Comparison of ENCODE assay signal across 21 cellular contexts in the genomic region with DNA sequence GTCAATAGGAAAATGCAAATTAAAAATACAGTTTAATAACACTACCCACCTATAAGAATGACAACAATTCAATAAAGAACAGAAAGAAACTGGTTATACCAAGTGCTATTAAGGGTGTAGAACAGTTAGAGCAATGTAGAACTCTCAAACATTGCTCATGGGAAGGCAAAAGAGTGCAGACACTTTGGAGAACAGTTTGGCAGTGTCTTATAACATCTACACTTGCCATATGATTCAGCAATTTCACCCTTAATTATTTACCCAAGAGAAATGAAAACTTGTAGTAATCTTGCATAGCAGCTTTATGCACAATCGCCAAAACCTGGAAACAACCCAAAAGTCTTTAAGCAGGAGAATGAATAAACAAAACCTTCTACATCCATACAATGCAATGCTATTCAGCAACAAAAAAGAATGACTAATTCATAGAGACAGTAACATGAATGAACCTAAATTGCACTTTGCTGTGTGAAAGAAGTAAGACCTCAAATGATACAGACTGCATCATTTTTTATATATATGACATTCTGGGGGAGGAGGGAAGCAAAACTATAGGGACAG.
DNase-seq lines count a peak whose midpoint lies in the region; ATAC-seq and TF ChIP-seq lines count a peak whose summit lies in the region.
"Had no signal": no experiment of that assay in that cellular context is flagged by ENCODE, and none has a peak within 500 bp of the region (broad histone marks: within the 10 kb centered on the region; RNA-seq: fewer than 3 reads in every experiment).

No MANE protein-coding gene starts in this region.

- H3K27me3 ChIP-seq in colonic mucosa, result no peaks in the 10 kb centered on the region
- H3K27me3 ChIP-seq: spleen had no signal

- no peak overlapping the region for H3K4me3 ChIP-seq in colonic mucosa
- H3K4me3 ChIP-seq: lung, pancreas, spleen had no signal

- peak; percentile 61 for DNase-seq in EL
- DNase-seq in RPMI7951 (ENCODE audit: low read depth), result peak; percentile 42
- peak; percentile 80 for DNase-seq in epithelial cell of prostate (ENCODE audit: low read depth, low spot score)
- peak; percentile 78 for DNase-seq in renal cortical epithelial cell (ENCODE audit: low read depth)
- DNase-seq in colonic mucosa, result no peak
- no peak for DNase-seq in NK-92 treated with Interleukin-12 subunit alpha and Interleukin-12 subunit beta, amount 100 ng/mL, for 24 hours (lab: John Stamatoyannopoulos, UW)
- DNase-seq in NAMALWA (ENCODE audit: low spot score), result no peak
- DNase-seq: activated CD4-positive, alpha-beta memory T cell treated with anti-CD3 and anti-CD28 coated beads, Interleukin-2, amount 10 ng/mL, durations not matched to agents 7 days and 5 days; activated T-cell treated with anti-CD3 and anti-CD28 coated beads, Interleukin-2, amount 50 U/mL, for 48 hours; DMS 273 treated with DMSO at 0.1 percent for 48 hours; naive B cell; NCI-H1417 treated with DMSO at 0.1 percent for 48 hours; NCI-H345; pancreas; spleen; T-helper 17 cell had no signal

- no peak overlapping the region for H3K9ac ChIP-seq in colonic mucosa (ENCODE audit: low read depth in 2 of 2, low read length in 2 of 2)

- intact Hi-C loops in colonic mucosa (cut with DNase I), result no loop called here

- no peak overlapping the region for H3K27ac ChIP-seq in epithelial cell of prostate
- no peak overlapping the region for H3K27ac ChIP-seq in colonic mucosa
- H3K27ac ChIP-seq: pancreas, spleen had no signal

- no peaks in the 10 kb centered on the region for H3K36me3 ChIP-seq in colonic mucosa
- H3K36me3 ChIP-seq: pancreas, spleen had no signal

- H3K9me3 ChIP-seq in colonic mucosa, result no peaks in the 10 kb centered on the region
- H3K9me3 ChIP-seq: pancreas, spleen had no signal

- no peak for TF ChIP-seq CTCF in colonic mucosa (IDR thresholded peaks at IDR 0.05)

- no peaks in the 10 kb centered on the region for H3K4me1 ChIP-seq in colonic mucosa
- H3K4me1 ChIP-seq: pancreas, spleen had no signal

- ATAC-seq in GM19467 (IDR thresholded peaks at IDR 0.05; ENCODE audit: unreplicated experiment), result no peak
- ATAC-seq: HCT116; pancreas; stimulated activated effector memory CD8-positive, alpha-beta T cell treated with anti-CD3 and anti-CD28 coated beads, Interleukin-12 subunit alpha, Interleukin-12 subunit beta, amount 100 ng/mL, for 72 hours; T-helper 17 cell; WTC11 had no signal

Comparison
In these comparisons a context has a peak if more than half of its experiments do, and no peak if none do; other contexts are left out.
1. DNase-seq: peak in EL (single experiment), RPMI7951 (single experiment), epithelial cell of prostate (single experiment) and renal cortical epithelial cell (single experiment); none in colonic mucosa (single experiment), NK-92 treated with Interleukin-12 subunit alpha and Interleukin-12 subunit beta, amount 100 ng/mL, for 24 hours (single experiment) and NAMALWA (single experiment).